1 cellular context compared by ENCODE assay signal in the genomic region with DNA sequence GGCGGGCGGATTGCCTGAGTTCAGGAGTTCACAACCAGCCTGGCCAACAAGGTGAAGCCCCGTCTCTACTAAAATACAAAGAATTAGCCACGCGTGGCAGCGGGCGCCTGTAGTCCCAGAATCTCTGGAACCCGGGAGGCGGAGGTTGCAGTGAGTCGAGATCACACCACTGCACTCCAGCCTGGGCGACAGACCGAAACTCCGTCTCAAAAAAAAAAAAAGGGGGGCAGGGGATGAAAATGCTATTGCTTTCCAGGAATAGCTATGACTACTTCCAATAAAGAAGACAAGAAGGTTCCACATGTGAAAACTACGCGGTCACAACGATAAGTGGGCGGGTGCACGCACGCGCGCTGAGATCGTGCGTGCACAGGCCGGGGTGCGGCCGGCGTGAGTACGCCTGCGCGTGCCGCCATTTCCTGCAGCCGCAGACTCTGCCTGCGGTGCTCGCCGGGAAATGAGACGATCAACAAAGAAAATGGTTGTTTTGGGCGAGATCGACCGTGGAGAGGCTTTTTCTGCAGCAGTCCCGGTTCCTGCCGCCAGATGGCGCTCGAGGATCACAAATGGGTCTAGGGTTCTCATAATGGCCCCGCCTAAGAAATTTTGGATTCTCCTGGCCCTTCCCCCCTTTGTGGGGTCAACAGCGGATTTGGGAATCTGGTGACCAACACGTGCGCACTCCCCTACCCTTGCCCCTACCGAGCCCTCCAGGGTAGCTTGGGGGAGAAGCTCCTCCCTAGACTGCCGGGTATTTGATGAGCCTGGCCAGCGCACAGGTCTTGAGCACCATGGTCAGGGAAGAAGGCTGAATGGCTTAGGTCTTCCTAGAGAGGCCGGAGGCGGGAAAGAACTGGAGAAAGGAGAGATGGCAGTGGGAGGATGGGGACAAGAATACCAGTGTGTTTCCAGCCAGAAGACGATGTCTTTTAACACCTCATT.
TF ChIP-seq lines count a peak whose summit lies in the region.

No MANE protein-coding gene starts in this region.

TF ChIP-seq in A549, 52 proteins besides CTCF, POLR2A, EP300 and RAD21 (continued from another document):
- TF ChIP-seq, protein P1, sequence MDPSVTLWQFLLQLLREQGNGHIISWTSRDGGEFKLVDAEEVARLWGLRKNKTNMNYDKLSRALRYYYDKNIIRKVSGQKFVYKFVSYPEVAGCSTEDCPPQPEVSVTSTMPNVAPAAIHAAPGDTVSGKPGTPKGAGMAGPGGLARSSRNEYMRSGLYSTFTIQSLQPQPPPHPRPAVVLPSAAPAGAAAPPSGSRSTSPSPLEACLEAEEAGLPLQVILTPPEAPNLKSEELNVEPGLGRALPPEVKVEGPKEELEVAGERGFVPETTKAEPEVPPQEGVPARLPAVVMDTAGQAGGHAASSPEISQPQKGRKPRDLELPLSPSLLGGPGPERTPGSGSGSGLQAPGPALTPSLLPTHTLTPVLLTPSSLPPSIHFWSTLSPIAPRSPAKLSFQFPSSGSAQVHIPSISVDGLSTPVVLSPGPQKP (IDR thresholded peaks at IDR 0.05; ENCODE audit: low read depth, low read length): no peak
- TF ChIP-seq ESRRA (IDR thresholded peaks at IDR 0.05; ENCODE audit: borderline replicate concordance, low read length): no peak
- TF ChIP-seq, protein P2, sequence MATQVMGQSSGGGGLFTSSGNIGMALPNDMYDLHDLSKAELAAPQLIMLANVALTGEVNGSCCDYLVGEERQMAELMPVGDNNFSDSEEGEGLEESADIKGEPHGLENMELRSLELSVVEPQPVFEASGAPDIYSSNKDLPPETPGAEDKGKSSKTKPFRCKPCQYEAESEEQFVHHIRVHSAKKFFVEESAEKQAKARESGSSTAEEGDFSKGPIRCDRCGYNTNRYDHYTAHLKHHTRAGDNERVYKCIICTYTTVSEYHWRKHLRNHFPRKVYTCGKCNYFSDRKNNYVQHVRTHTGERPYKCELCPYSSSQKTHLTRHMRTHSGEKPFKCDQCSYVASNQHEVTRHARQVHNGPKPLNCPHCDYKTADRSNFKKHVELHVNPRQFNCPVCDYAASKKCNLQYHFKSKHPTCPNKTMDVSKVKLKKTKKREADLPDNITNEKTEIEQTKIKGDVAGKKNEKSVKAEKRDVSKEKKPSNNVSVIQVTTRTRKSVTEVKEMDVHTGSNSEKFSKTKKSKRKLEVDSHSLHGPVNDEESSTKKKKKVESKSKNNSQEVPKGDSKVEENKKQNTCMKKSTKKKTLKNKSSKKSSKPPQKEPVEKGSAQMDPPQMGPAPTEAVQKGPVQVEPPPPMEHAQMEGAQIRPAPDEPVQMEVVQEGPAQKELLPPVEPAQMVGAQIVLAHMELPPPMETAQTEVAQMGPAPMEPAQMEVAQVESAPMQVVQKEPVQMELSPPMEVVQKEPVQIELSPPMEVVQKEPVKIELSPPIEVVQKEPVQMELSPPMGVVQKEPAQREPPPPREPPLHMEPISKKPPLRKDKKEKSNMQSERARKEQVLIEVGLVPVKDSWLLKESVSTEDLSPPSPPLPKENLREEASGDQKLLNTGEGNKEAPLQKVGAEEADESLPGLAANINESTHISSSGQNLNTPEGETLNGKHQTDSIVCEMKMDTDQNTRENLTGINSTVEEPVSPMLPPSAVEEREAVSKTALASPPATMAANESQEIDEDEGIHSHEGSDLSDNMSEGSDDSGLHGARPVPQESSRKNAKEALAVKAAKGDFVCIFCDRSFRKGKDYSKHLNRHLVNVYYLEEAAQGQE (IDR thresholded peaks at IDR 0.05): no peak
- TF ChIP-seq HEYL (CRISPR knock-in tag; IDR thresholded peaks at IDR 0.05): no peak
- TF ChIP-seq BHLHE40 (IDR thresholded peaks at IDR 0.05; ENCODE audit: low read depth, low read length): no peak
- TF ChIP-seq ZC3H11A (IDR thresholded peaks at IDR 0.05): no peak
- TF ChIP-seq FOSL2 (IDR thresholded peaks at IDR 0.05): no peak
- no peak for TF ChIP-seq FOSL2 (CRISPR knock-in tag; IDR thresholded peaks at IDR 0.05)
- TF ChIP-seq HDAC2 (IDR thresholded peaks at IDR 0.05): no peak
- TF ChIP-seq FOXS1 (CRISPR knock-in tag; IDR thresholded peaks at IDR 0.05): no peak
- TF ChIP-seq, protein P3, sequence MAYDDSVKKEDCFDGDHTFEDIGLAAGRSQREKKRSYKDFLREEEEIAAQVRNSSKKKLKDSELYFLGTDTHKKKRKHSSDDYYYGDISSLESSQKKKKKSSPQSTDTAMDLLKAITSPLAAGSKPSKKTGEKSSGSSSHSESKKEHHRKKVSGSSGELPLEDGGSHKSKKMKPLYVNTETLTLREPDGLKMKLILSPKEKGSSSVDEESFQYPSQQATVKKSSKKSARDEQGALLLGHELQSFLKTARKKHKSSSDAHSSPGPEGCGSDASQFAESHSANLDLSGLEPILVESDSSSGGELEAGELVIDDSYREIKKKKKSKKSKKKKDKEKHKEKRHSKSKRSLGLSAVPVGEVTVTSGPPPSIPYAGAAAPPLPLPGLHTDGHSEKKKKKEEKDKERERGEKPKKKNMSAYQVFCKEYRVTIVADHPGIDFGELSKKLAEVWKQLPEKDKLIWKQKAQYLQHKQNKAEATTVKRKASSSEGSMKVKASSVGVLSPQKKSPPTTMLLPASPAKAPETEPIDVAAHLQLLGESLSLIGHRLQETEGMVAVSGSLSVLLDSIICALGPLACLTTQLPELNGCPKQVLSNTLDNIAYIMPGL (CRISPR knock-in tag; IDR thresholded peaks at IDR 0.05; ENCODE audit: borderline replicate concordance): no peak
- no peak for TF ChIP-seq NR3C1 (IDR thresholded peaks at IDR 0.05)
- no peak for TF ChIP-seq NPAS2 (CRISPR knock-in tag; IDR thresholded peaks at IDR 0.05; ENCODE audit: borderline replicate concordance)
- TF ChIP-seq POLR2AphosphoS2 (conservative IDR thresholded peaks at IDR 0.05; ENCODE audit: low read length): no peak
- TF ChIP-seq CHD4 (IDR thresholded peaks at IDR 0.05; ENCODE audit: borderline replicate concordance): no peak
- TF ChIP-seq SREBF2 (IDR thresholded peaks at IDR 0.05): no peak
- no peak for TF ChIP-seq HOXA7 (CRISPR knock-in tag; IDR thresholded peaks at IDR 0.05)
- TF ChIP-seq RCOR1 (IDR thresholded peaks at IDR 0.05; ENCODE audit: low read depth, low read length): no peak
- no peak for TF ChIP-seq TP53 (CRISPR knock-in tag; IDR thresholded peaks at IDR 0.05)
